ENCODE assay signal across 8 cellular contexts in genomic region chr1:9538669-9539164, GRCh38. TPM values are rescaled to one million over a fixed set of nuclear protein-coding genes. Genes with fewer than 3 reads are reported as not detected.
DNase-seq lines count a peak whose midpoint lies in the region; ATAC-seq and TF ChIP-seq lines count a peak whose summit lies in the region.

No MANE protein-coding gene starts in this region.

- H3K9ac ChIP-seq in stomach smooth muscle (ENCODE audit: low read length in 2 of 2) = peak overlapping the region; percentile 60 to 66

- H3K27me3 ChIP-seq in left lung (no peaks in the 10 kb centered on the region), stomach smooth muscle (ENCODE audit: control insufficient read depth in 1 of 2, insufficient read depth in 2 of 2, low read length in 2 of 2) (no peaks in the 10 kb centered on the region)

- no peaks in the 10 kb centered on the region for H3K27me3 Mint-ChIP-seq in activated naive CD4-positive, alpha-beta T cell treated with anti-CD3 and anti-CD28 coated beads, Interleukin-2, amount 50 U/mL, for 24 hours

- H3K4me3 Mint-ChIP-seq in activated naive CD4-positive, alpha-beta T cell treated with anti-CD3 and anti-CD28 coated beads, Interleukin-2, amount 50 U/mL, for 24 hours = peak overlapping the region; percentile 79

- intact Hi-C loops in left lung (cut with DNase I) = no loop called here

- peaks cover 37% of the 10 kb centered on the region for H3K4me1 Mint-ChIP-seq in activated naive CD4-positive, alpha-beta T cell treated with anti-CD3 and anti-CD28 coated beads, Interleukin-2, amount 50 U/mL, for 24 hours

- TF ChIP-seq CTCF in left lung (IDR thresholded peaks at IDR 0.05) = no peak

- ATAC-seq in left lung (no peak), HG02852 (IDR thresholded peaks at IDR 0.05; ENCODE audit: unreplicated experiment) (no peak)

- H3K4me3 ChIP-seq in left lung = peak overlapping the region in 1 of 2 donors; percentile 75
- peak overlapping the region; percentile 16 to 35 for H3K4me3 ChIP-seq in stomach smooth muscle (ENCODE audit: low read length in 2 of 2)

- peak overlapping the region; percentile 84 for H3K27ac Mint-ChIP-seq in activated naive CD4-positive, alpha-beta T cell treated with anti-CD3 and anti-CD28 coated beads, Interleukin-2, amount 50 U/mL, for 24 hours

- peak; percentile 66 for DNase-seq in NCI-H82 (lab: John Stamatoyannopoulos, UW)
- no peak for DNase-seq in NCI-H82 treated with DMSO at 0.1 percent for 48 hours (lab: John Stamatoyannopoulos, UW; ENCODE audit: unreplicated experiment)
- peak in 1 of 2 donors; percentile 79 for DNase-seq in left lung
- no peak for DNase-seq in NCI-H1930 (lab: John Stamatoyannopoulos, UW)
- DNase-seq in stimulated activated naive CD4-positive, alpha-beta T cell (lab: John Stamatoyannopoulos, UW) = no peak

- no peaks in the 10 kb centered on the region for H3K9me3 ChIP-seq in left lung
- no peaks in the 10 kb centered on the region for H3K9me3 ChIP-seq in stomach smooth muscle (ENCODE audit: control insufficient read depth in 2 of 2, low read length in 2 of 2)

- H3K36me3 Mint-ChIP-seq in activated naive CD4-positive, alpha-beta T cell treated with anti-CD3 and anti-CD28 coated beads, Interleukin-2, amount 50 U/mL, for 24 hours = no peaks in the 10 kb centered on the region

- H3K27ac ChIP-seq in left lung = peak overlapping the region; percentile 83 to 87
- peak overlapping the region; percentile 87 for H3K27ac ChIP-seq in stomach smooth muscle (ENCODE audit: low read length)

- no peaks in the 10 kb centered on the region for H3K9me3 Mint-ChIP-seq in activated naive CD4-positive, alpha-beta T cell treated with anti-CD3 and anti-CD28 coated beads, Interleukin-2, amount 50 U/mL, for 24 hours

- H3K36me3 ChIP-seq in left lung = no peaks in the 10 kb centered on the region
- H3K36me3 ChIP-seq in stomach smooth muscle (ENCODE audit: control insufficient read depth in 2 of 2, insufficient read depth in 2 of 2, low read length in 2 of 2) = no peaks in the 10 kb centered on the region

- peaks cover 20 to 31% of the 10 kb centered on the region in 2 donors for H3K4me1 ChIP-seq in left lung
- peaks cover 29% of the 10 kb centered on the region for H3K4me1 ChIP-seq in stomach smooth muscle (ENCODE audit: control insufficient read depth, insufficient read depth, low read length)

RNA-seq across cellular contexts. Expression of gene SLC25A33, which starts 0.5 kb away (rescaled TPM):
- 1 to 10 TPM; 4.0 to 6.0 TPM for total RNA-seq in left lung

RNA-seq across cellular contexts. Expression of gene TMEM201, which starts 50.0 kb away (rescaled TPM):
- 10 to 100 TPM in 1 of 2 donors, 1 to 10 TPM in 1; 9.1 to 11.6 TPM for total RNA-seq in left lung
